In genomic region chr22:29206372-29207230, GRCh38 we compare ENCODE assay signal across 10 cellular contexts. TPM values are rescaled to one million over a fixed set of nuclear protein-coding genes. Genes with fewer than 3 reads are reported as not detected.
DNase-seq lines count a peak whose midpoint lies in the region; ATAC-seq and TF ChIP-seq lines count a peak whose summit lies in the region.
"Had no signal": no experiment of that assay in that cellular context is flagged by ENCODE, and none has a peak within 500 bp of the region (broad histone marks: within the 10 kb centered on the region; RNA-seq: fewer than 3 reads in every experiment).

No MANE protein-coding gene starts in this region.

- H3K9me3 ChIP-seq in HUES48 (ENCODE audit: control insufficient read depth, insufficient read depth, low read length) (no peaks in the 10 kb centered on the region), muscle layer of duodenum (ENCODE audit: control insufficient read depth in 1 of 2, low read length in 2 of 2) (no peaks in the 10 kb centered on the region)

- peaks cover 5% of the 10 kb centered on the region; the same call in 1 of the 2 replicates for H3K27me3 ChIP-seq in HUES48 (ENCODE audit: control insufficient read depth, insufficient read depth, low read length)
- H3K27me3 ChIP-seq in muscle layer of duodenum (ENCODE audit: low read depth, low read length): no peaks in the 10 kb centered on the region

- H3K4me3 ChIP-seq in HUES48 (ENCODE audit: low read depth, low read length) (peak overlapping the region; percentile 82), choroid plexus epithelial cell (ENCODE audit: low read depth, low read length) (peak overlapping the region; percentile 60), muscle layer of duodenum (ENCODE audit: low read depth in 1 of 2, low read length in 2 of 2) (peak overlapping the region; percentile 24 to 68)

- H3K36me3 ChIP-seq in HUES48 (ENCODE audit: control insufficient read depth, insufficient read depth, low read length) (no peaks in the 10 kb centered on the region), muscle layer of duodenum (ENCODE audit: control insufficient read depth in 1 of 2, insufficient read depth in 2 of 2, low read length in 2 of 2) (no peaks in the 10 kb centered on the region)

- DNase-seq in 8988T (peak; percentile 11), choroid plexus epithelial cell (ENCODE audit: low read depth) (no peak), cerebellum (ENCODE audit: low spot score) (no peak)

- peaks cover 13% of the 10 kb centered on the region; the same call in 1 of the 2 replicates for H3K4me1 ChIP-seq in HUES48 (ENCODE audit: control insufficient read depth, insufficient read depth, low read length)
- peaks cover 0 to 10% of the 10 kb centered on the region in 2 donors for H3K4me1 ChIP-seq in muscle layer of duodenum (ENCODE audit: control insufficient read depth in 1 of 2, insufficient read depth in 2 of 2, low read length in 2 of 2)

- H3K9ac ChIP-seq in HUES48 (ENCODE audit: low read depth, low read length): 0 out of 2 replicates have a peak overlapping the region, but pooled peaks have one; percentile 50

- TF ChIP-seq CTCF in choroid plexus epithelial cell (conservative IDR thresholded peaks at IDR 0.05; ENCODE audit: low read depth, low read length): no peak

- no peak overlapping the region for H3K27ac ChIP-seq in HUES48 (ENCODE audit: low read depth, low read length)
- H3K27ac ChIP-seq in muscle layer of duodenum (ENCODE audit: low read length): no peak overlapping the region

- ATAC-seq in GM21529 (IDR thresholded peaks at IDR 0.05; ENCODE audit: unreplicated experiment) (no peak), GM18520 (IDR thresholded peaks at IDR 0.05; ENCODE audit: unreplicated experiment) (no peak), GM21528 (IDR thresholded peaks at IDR 0.05; ENCODE audit: low FRiP score, unreplicated experiment) (no peak)

RNA-seq across cellular contexts. Expression of gene EMID1, which starts 0.9 kb away (rescaled TPM):
- total RNA-seq in cerebellum: 8.0 TPM
- total RNA-seq: activated CD8-positive, alpha-beta memory T cell treated with anti-CD3 and anti-CD28 coated beads for 36 hours; HT1080 had no signal
